8 cellular contexts compared by ENCODE assay signal in the genomic region with DNA sequence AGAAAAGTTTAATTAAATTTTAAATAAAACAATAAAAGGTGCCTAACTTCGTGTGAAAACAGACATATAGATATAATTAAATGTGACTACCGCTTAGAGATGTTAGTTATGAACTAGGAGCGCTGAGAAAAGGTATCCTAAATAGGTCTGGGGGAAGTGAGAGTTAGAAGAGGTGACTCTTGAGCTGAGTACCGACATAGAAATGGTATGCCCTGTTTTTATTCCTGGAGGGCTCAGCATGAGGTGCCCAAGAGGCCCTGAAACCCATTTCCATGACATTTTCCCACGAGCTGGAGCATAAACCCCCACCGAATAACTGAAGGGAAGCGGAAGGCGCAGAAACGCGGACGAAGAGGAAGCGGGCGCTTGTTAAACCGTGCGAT. TPM values are rescaled to one million over a fixed set of nuclear protein-coding genes. Genes with fewer than 3 reads are reported as not detected.
DNase-seq lines count a peak whose midpoint lies in the region; ATAC-seq, FAIRE-seq and TF ChIP-seq lines count a peak whose summit lies in the region.

No MANE protein-coding gene starts in this region.

- H3K9me3 Mint-ChIP-seq in HFFc6: no peaks in the 10 kb centered on the region
- peaks cover 0 to 2% of the 10 kb centered on the region in 2 donors for H3K9me3 Mint-ChIP-seq in stimulated activated naive CD8-positive, alpha-beta T cell treated with anti-CD3 and anti-CD28 coated beads, Interleukin-15, amount 100 ng/mL, for 72 hours

- peak overlapping the region; percentile 88 for H3K27ac ChIP-seq in VCaP
- H3K27ac ChIP-seq in hepatocyte: peak overlapping the region; percentile 81

- H3K4me1 ChIP-seq in hepatocyte (ENCODE audit: insufficient read depth): peaks cover 16% of the 10 kb centered on the region

- peak overlapping the region; percentile 97 for H3K4me3 Mint-ChIP-seq in HFFc6
- H3K4me3 Mint-ChIP-seq in stimulated activated naive CD8-positive, alpha-beta T cell treated with anti-CD3 and anti-CD28 coated beads, Interleukin-15, amount 100 ng/mL, for 72 hours: peak overlapping the region; percentile 98

- H3K27ac Mint-ChIP-seq in HFFc6: peak overlapping the region; percentile 97
- peak overlapping the region; percentile 85 to 92 for H3K27ac Mint-ChIP-seq in stimulated activated naive CD8-positive, alpha-beta T cell treated with anti-CD3 and anti-CD28 coated beads, Interleukin-15, amount 100 ng/mL, for 72 hours

- peaks cover 38% of the 10 kb centered on the region for H3K79me2 ChIP-seq in hepatocyte

- peak overlapping the region; percentile 27 for H3K4me3 ChIP-seq in hepatocyte

- peaks cover 3% of the 10 kb centered on the region for H3K27me3 Mint-ChIP-seq in HFFc6 (ENCODE audit: insufficient read depth)
- peaks cover 18% of the 10 kb centered on the region for H3K27me3 Mint-ChIP-seq in stimulated activated naive CD8-positive, alpha-beta T cell treated with anti-CD3 and anti-CD28 coated beads, Interleukin-15, amount 100 ng/mL, for 72 hours

- H4K20me1 ChIP-seq in hepatocyte (ENCODE audit: insufficient read depth, poor library complexity, severe bottlenecking): no peaks in the 10 kb centered on the region

- 5% methylated on average over 15 of the region's 15 CpGs for WGBS in hepatocyte (ENCODE audit: low lambda C conversion rate, missing lambda C conversion rate)

- H3K9me2 ChIP-seq in hepatocyte (replicated peaks; ENCODE audit: insufficient read depth): no peaks in the 10 kb centered on the region

- H3K27me3 ChIP-seq in hepatocyte: no peaks in the 10 kb centered on the region

- no peak for DNase-seq in HFFc6
- no peak for DNase-seq in hepatocyte (ENCODE audit: low spot score)
- DNase-seq in stimulated activated naive CD8-positive, alpha-beta T cell treated with anti-CD3 and anti-CD28 coated beads, Interleukin-15, amount 100 ng/mL, for 72 hours: no peak
- no peak for DNase-seq in SW480 (ENCODE audit: low spot score)
- no peak for DNase-seq in occipital lobe (lab: John Stamatoyannopoulos, UW)
- no peak for DNase-seq in NCI-H2196 (lab: John Stamatoyannopoulos, UW; ENCODE audit: unreplicated experiment)
- no peak for DNase-seq in urothelium cell line (ENCODE audit: low spot score)

- ATAC-seq in stimulated activated naive CD8-positive, alpha-beta T cell treated with anti-CD3 and anti-CD28 coated beads, Interleukin-15, amount 100 ng/mL, for 72 hours: peak; percentile 16

- peak overlapping the region; percentile 84 for H2AFZ ChIP-seq in hepatocyte

- H3K36me3 ChIP-seq in hepatocyte (replicated peaks; ENCODE audit: insufficient read depth, low read depth): no peaks in the 10 kb centered on the region

- TF ChIP-seq CTCF in HFFc6 (IDR thresholded peaks at IDR 0.05) (no peak), VCaP (conservative IDR thresholded peaks at IDR 0.05) (no peak), hepatocyte (IDR thresholded peaks at IDR 0.05; ENCODE audit: poor library complexity) (no peak)

- H3K9me3 ChIP-seq in hepatocyte (ENCODE audit: low read depth): no peaks in the 10 kb centered on the region

- peaks cover 34% of the 10 kb centered on the region for H3K4me1 Mint-ChIP-seq in HFFc6 (ENCODE audit: low read depth)
- H3K4me1 Mint-ChIP-seq in stimulated activated naive CD8-positive, alpha-beta T cell treated with anti-CD3 and anti-CD28 coated beads, Interleukin-15, amount 100 ng/mL, for 72 hours: peaks cover 40% of the 10 kb centered on the region

- peak overlapping the region; percentile 75 for H3K4me2 ChIP-seq in hepatocyte

- H3K36me3 Mint-ChIP-seq in HFFc6 (ENCODE audit: low read depth): no peaks in the 10 kb centered on the region

- no peak for FAIRE-seq in urothelium cell line (lab: Jason Lieb, UNC)

RNA-seq across cellular contexts. Expression of a gene that starts 0.4 kb away (rescaled TPM):
- 10 to 100 TPM; 44.5 to 53.2 (median 49.7) TPM for total RNA-seq in HFFc6 (2021; fragmentation: NEBNext Ultra II Directional; extraction: Animal tissue kit (Norgen Biotek cat#: 25700))
- total RNA-seq in hepatocyte: 73.3 and 84.8 TPM in 2 replicates
- polyA plus RNA-seq in hepatocyte: 50.7 and 65.1 TPM in 2 replicates
- total RNA-seq in occipital lobe: 93.4 TPM
